8 cellular contexts compared by ENCODE assay signal in genomic region chr17:68019675-68020450, GRCh38. TPM values are rescaled to one million over a fixed set of nuclear protein-coding genes. Genes with fewer than 3 reads are reported as not detected.
DNase-seq lines count a peak whose midpoint lies in the region; ATAC-seq and TF ChIP-seq lines count a peak whose summit lies in the region.

No MANE protein-coding gene starts in this region.

- H3K4me1 Mint-ChIP-seq in neural progenitor cell, result peaks cover 23% of the 10 kb centered on the region

- ATAC-seq in HCT116, result peak; percentile 91
- ATAC-seq in foreskin keratinocyte, result peak; percentile 95

- intact Hi-C loops in HCT116 (cut with micrococcal nuclease), result loop anchor here (1.0 kb wide), 1 partner anchor 15 kb away; the partner anchor contains the start of gene KPNA2

- TF ChIP-seq RAD21 in HCT116 (IDR thresholded peaks at IDR 0.05; ENCODE audit: low read depth), result no peak

- H3K27me3 Mint-ChIP-seq in neural progenitor cell (ENCODE audit: insufficient read depth, low read depth), result peaks cover 17% of the 10 kb centered on the region

- H3F3A ChIP-seq in MM.1S (ENCODE audit: insufficient read depth, low read length), result peaks cover 14% of the 10 kb centered on the region
- H3F3A ChIP-seq in neural progenitor cell (ENCODE audit: low read depth), result peaks cover 12% of the 10 kb centered on the region

- H4K20me1 ChIP-seq in HCT116 (ENCODE audit: insufficient read depth), result no peaks in the 10 kb centered on the region
- no peaks in the 10 kb centered on the region for H4K20me1 ChIP-seq in MM.1S (ENCODE audit: insufficient read depth, low read length)
- no peaks in the 10 kb centered on the region for H4K20me1 ChIP-seq in neural progenitor cell (ENCODE audit: low read depth)

- H3K36me3 ChIP-seq in HCT116 (ENCODE audit: control insufficient read depth in 1 of 2, insufficient read depth in 2 of 2, low read length in 2 of 2) (no peaks in the 10 kb centered on the region), MM.1S (replicated peaks; ENCODE audit: insufficient read depth, low read length) (no peaks in the 10 kb centered on the region), neural progenitor cell (no peaks in the 10 kb centered on the region), stomach smooth muscle (ENCODE audit: control insufficient read depth in 2 of 2, insufficient read depth in 2 of 2, low read length in 2 of 2) (no peaks in the 10 kb centered on the region)

- peak overlapping the region; percentile 95 for H3K27ac Mint-ChIP-seq in neural progenitor cell

- RAD21 ChIA-PET in HCT116 (lab: Charles Lee; ENCODE audit: low non-redundant PET in 1 of 2, low total read pairs in 2 of 2, uncharacterized antibody in 2 of 2, unreplicated experiment in 2 of 2), result interaction anchor here in 1 of 2 experiments (0.6 kb wide), 1 partner anchor 230 kb away, joined by 3 read pairs; no protein-coding TSS in a partner anchor

- H3K4me1 ChIP-seq in HCT116 (ENCODE audit: control insufficient read depth in 1 of 2, insufficient read depth in 2 of 2, low read length in 2 of 2), result peaks cover 18 to 36% of the 10 kb centered on the region in 2 experiments
- H3K4me1 ChIP-seq in MM.1S (ENCODE audit: low read length), result peaks cover 5% of the 10 kb centered on the region
- no peaks in the 10 kb centered on the region for H3K4me1 ChIP-seq in foreskin keratinocyte
- H3K4me1 ChIP-seq in neural progenitor cell, result no peaks in the 10 kb centered on the region
- peaks cover 3% of the 10 kb centered on the region for H3K4me1 ChIP-seq in stomach smooth muscle (ENCODE audit: control insufficient read depth, insufficient read depth, low read length)

- H3K4me3 ChIP-seq in HCT116 (replicated peaks in 1 of 2; ENCODE audit: low read depth in 1 of 2, low read length in 2 of 2) (peak overlapping the region; percentile 50 to 56), MM.1S (ENCODE audit: low read length) (peak overlapping the region; percentile 72), neural progenitor cell (peak overlapping the region; percentile 51), stomach smooth muscle (ENCODE audit: low read length in 2 of 2) (peak overlapping the region; percentile 74 to 81)

- CTCF ChIA-PET in HCT116 (lab: Charles Lee), result interaction anchor here (0.7 to 1.7 kb wide), 6 partner anchors 9 to 185 kb away, joined by 3 to 19 read pairs (median 4); no protein-coding TSS in a partner anchor

- peak; percentile 95 for TF ChIP-seq POLR2A in HCT116 (IDR thresholded peaks at IDR 0.05; ENCODE audit: borderline replicate concordance, extremely low read depth, insufficient read depth, insufficient read length)

- peak overlapping the region; percentile 49 for H2AFZ ChIP-seq in HCT116 (ENCODE audit: low read depth, low read length, poor library complexity, severe bottlenecking)
- peak overlapping the region; percentile 95 for H2AFZ ChIP-seq in MM.1S (ENCODE audit: low read length)
- peak overlapping the region; percentile 85 for H2AFZ ChIP-seq in neural progenitor cell (replicated peaks)

- H3K27me3 ChIP-seq in HCT116 (ENCODE audit: insufficient read depth, low read length) (no peaks in the 10 kb centered on the region), MM.1S (replicated peaks; ENCODE audit: insufficient read depth, low read length) (no peaks in the 10 kb centered on the region), foreskin keratinocyte (no peaks in the 10 kb centered on the region), neural progenitor cell (no peaks in the 10 kb centered on the region), stomach smooth muscle (ENCODE audit: control insufficient read depth in 1 of 2, insufficient read depth in 2 of 2, low read length in 2 of 2) (no peaks in the 10 kb centered on the region)

- TSS peak; percentile 90 for BruUV-seq in HCT116 (replicated peaks; lab: Mats Ljungman, UMichigan)

- H3K4me2 ChIP-seq in HCT116 (ENCODE audit: low read length) (peak overlapping the region; percentile 78), MM.1S (ENCODE audit: low read depth, low read length) (peak overlapping the region; percentile 95), neural progenitor cell (peak overlapping the region; percentile 73)

- H3K9me2 ChIP-seq in HCT116 (ENCODE audit: insufficient read depth) (no peaks in the 10 kb centered on the region), MM.1S (replicated peaks; ENCODE audit: insufficient read depth, low read length) (no peaks in the 10 kb centered on the region)

- peaks cover 10% of the 10 kb centered on the region for H3K9me3 Mint-ChIP-seq in neural progenitor cell

- H3K9me3 ChIP-seq in HCT116 (ENCODE audit: control insufficient read depth in 1 of 2, insufficient read depth in 1 of 2, low read depth in 1 of 2, low read length in 2 of 2) (no peaks in the 10 kb centered on the region), MM.1S (replicated peaks; ENCODE audit: insufficient read depth, low read length) (no peaks in the 10 kb centered on the region), neural progenitor cell (ENCODE audit: low read depth) (no peaks in the 10 kb centered on the region), stomach smooth muscle (ENCODE audit: control insufficient read depth in 2 of 2, low read length in 2 of 2) (no peaks in the 10 kb centered on the region)

- peaks cover 4% of the 10 kb centered on the region for H3K36me3 Mint-ChIP-seq in neural progenitor cell

- H3K9ac ChIP-seq in HCT116 (ENCODE audit: low read length) (peak overlapping the region; percentile 70), MM.1S (ENCODE audit: low read length) (peak overlapping the region; percentile 82), neural progenitor cell (peak overlapping the region; percentile 12), stomach smooth muscle (ENCODE audit: low read length in 2 of 2) (peak overlapping the region; percentile 87 to 91)

- DNase-seq in GM04503 (ENCODE audit: low read depth) (peak; percentile 73), HCT116 (ENCODE audit: low read depth, low spot score) (peak; percentile 98), MM.1S (peak; percentile 98), SHP77 treated with DMSO at 0.1 percent for 48 hours (lab: John Stamatoyannopoulos, UW) (peak; percentile 88), foreskin keratinocyte (peak; percentile 80 to 91), neural progenitor cell (ENCODE audit: low spot score) (peak; percentile 98)
- DNase-seq in activated gamma-delta T cell treated with anti-CD3 and anti-CD28 coated beads, Interleukin-2, amount 50 U/mL, for 16 hours (ENCODE audit: low read depth), result peak; percentile 96

- POLR2A ChIA-PET in HCT116 (lab: Charles Lee), result interaction anchor here (0.8 to 1.9 kb wide), 5 partner anchors 14 to 22 kb away, joined by 3 to 6 read pairs (median 4); partner anchors contain the start of gene KPNA2

- peak overlapping the region; percentile 86 for H3K4me3 Mint-ChIP-seq in neural progenitor cell

- H3K27ac ChIP-seq in HCT116 (ENCODE audit: low read depth, low read length) (peak overlapping the region; percentile 65), MM.1S (ENCODE audit: low read length) (peak overlapping the region; percentile 60), foreskin keratinocyte (peak overlapping the region; percentile 15), neural progenitor cell (no peak overlapping the region), stomach smooth muscle (ENCODE audit: low read length) (peak overlapping the region; percentile 78)

- TF ChIP-seq CTCF in HCT116 (IDR thresholded peaks at IDR 0.05 in 2 of 3, conservative IDR thresholded peaks at IDR 0.05 in 1 of 3; ENCODE audit: borderline replicate concordance in 1 of 3, insufficient read depth in 1 of 3, low read depth in 2 of 3, low read length in 2 of 3) (peak in 2 of 3 experiments; percentile 29 to 42; a peak in 2 of 6 replicates), MM.1S (IDR thresholded peaks at IDR 0.05; ENCODE audit: low read length) (peak; percentile 29; the same call in 1 of the 2 replicates), foreskin keratinocyte (conservative IDR thresholded peaks at IDR 0.05) (peak; percentile 56), neural progenitor cell (IDR thresholded peaks at IDR 0.05) (peak; percentile 56)

- no peaks in the 10 kb centered on the region for H3K79me2 ChIP-seq in HCT116 (ENCODE audit: insufficient read depth, low read length)
- H3K79me2 ChIP-seq in MM.1S (ENCODE audit: low read length), result no peaks in the 10 kb centered on the region
- no peaks in the 10 kb centered on the region for H3K79me2 ChIP-seq in neural progenitor cell (ENCODE audit: low read depth)

TF ChIP-seq in HCT116, 20 proteins besides CTCF, POLR2A, EP300 and RAD21 (continues in another document):
- TF ChIP-seq EGR1 (IDR thresholded peaks at IDR 0.05; ENCODE audit: low read depth), result peak; percentile 100
- peak; percentile 88; the same call in 1 of the 2 replicates for TF ChIP-seq ZFX (IDR thresholded peaks at IDR 0.05)
- TF ChIP-seq ZNF274 (IDR thresholded peaks at IDR 0.05; ENCODE audit: low read depth, low read length), result no peak
- TF ChIP-seq EZH2phosphoT487 (IDR thresholded peaks at IDR 0.05; ENCODE audit: borderline replicate concordance), result no peak
- TF ChIP-seq SP1 (IDR thresholded peaks at IDR 0.05; ENCODE audit: low read depth), result peak; percentile 46
- peak; percentile 95 for TF ChIP-seq POLR2AphosphoS5 (IDR thresholded peaks at IDR 0.05; ENCODE audit: low read depth, low read length)
- peak; percentile 90 for TF ChIP-seq ZBTB33 (IDR thresholded peaks at IDR 0.05; ENCODE audit: extremely low read depth, insufficient replicate concordance, low read length)
- no peak for TF ChIP-seq FOSL1 (IDR thresholded peaks at IDR 0.05; ENCODE audit: low read depth)
- no peak for TF ChIP-seq SRF (IDR thresholded peaks at IDR 0.05; ENCODE audit: low read depth)

RNA-seq across cellular contexts. Expression of gene KPNA2, which starts 15.7 kb away (rescaled TPM):
- total RNA-seq in HCT116 (2021; ENCODE audit: unreplicated experiment) (330 TPM), foreskin keratinocyte (268 and 347 TPM in 2 replicates), neural progenitor cell (ENCODE audit: low replicate concordance) (480 and 549 TPM in 2 replicates)
- polyA plus RNA-seq in HCT116 (2012), result 213 and 301 TPM in 2 replicates
- polyA plus RNA-seq in foreskin keratinocyte, result 214 and 297 TPM in 2 replicates

RNA-seq across cellular contexts. Expression of gene C17orf58, which starts 23.6 kb away (rescaled TPM):
- total RNA-seq in HCT116 (2021; ENCODE audit: unreplicated experiment) (38.1 TPM), foreskin keratinocyte (5.8 and 6.2 TPM in 2 replicates), neural progenitor cell (ENCODE audit: low replicate concordance) (34.3 and 43.9 TPM in 2 replicates)
- 39.6 and 42.6 TPM in 2 replicates for polyA plus RNA-seq in HCT116 (2012)
- polyA plus RNA-seq in foreskin keratinocyte, result 4.5 and 4.9 TPM in 2 replicates

Comparison
In these comparisons a context has a peak if more than half of its experiments do, and no peak if none do; other contexts are left out.
1. H3K9ac ChIP-seq: peak in every context shown above with its lines; median percentile 89 in stomach smooth muscle; 82 in MM.1S; 70 in HCT116; 12 in neural progenitor cell.